In the genomic region with DNA sequence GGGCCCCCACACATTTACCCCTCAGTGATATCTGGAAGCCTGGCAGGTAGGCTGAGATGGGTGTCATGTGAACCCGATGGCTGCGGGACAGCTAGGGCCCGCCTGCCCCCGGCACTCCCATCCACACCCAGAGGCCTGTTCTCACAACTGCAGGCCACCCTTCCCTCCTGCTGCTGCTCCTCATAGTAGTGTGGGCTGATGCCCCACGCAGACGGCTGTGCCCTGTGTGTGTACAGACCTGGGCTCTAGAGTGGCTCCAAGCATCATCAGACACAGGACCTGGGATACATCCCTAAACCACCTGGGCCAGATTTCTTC, we compare ENCODE assay signal across 19 cellular contexts. TPM values are rescaled to one million over a fixed set of nuclear protein-coding genes. Genes with fewer than 3 reads are reported as not detected.
A peak's percentile ranks its signal among the peaks of the same experiment; 100 is the strongest.
DNase-seq lines count a peak whose midpoint lies in the region; ATAC-seq, FAIRE-seq and TF ChIP-seq lines count a peak whose summit lies in the region.
"Had no signal": no experiment of that assay in that cellular context is flagged by ENCODE, and none has a peak within 500 bp of the region (broad histone marks: within the 10 kb centered on the region; RNA-seq: fewer than 3 reads in every experiment).

No MANE protein-coding gene starts in this region.

- no peaks in the 10 kb centered on the region for H3K79me2 ChIP-seq in K562 (ENCODE audit: control insufficient read depth, insufficient read depth, low read length)
- H3K79me2 ChIP-seq in neural progenitor cell (ENCODE audit: low read depth) = no peaks in the 10 kb centered on the region
- H3K79me2 ChIP-seq: hepatocyte, parathyroid adenoma had no signal

- H3K4me1 Mint-ChIP-seq in activated CD8-positive, alpha-beta memory T cell treated with anti-CD3 and anti-CD28 coated beads, Interleukin-2, amount 10 ng/mL, durations not matched to agents 7 days and 5 days = peaks cover 6% of the 10 kb centered on the region
- peaks cover 15% of the 10 kb centered on the region for H3K4me1 Mint-ChIP-seq in neural progenitor cell

- no peaks in the 10 kb centered on the region for H3K27me3 Mint-ChIP-seq in activated CD8-positive, alpha-beta memory T cell treated with anti-CD3 and anti-CD28 coated beads, Interleukin-2, amount 10 ng/mL, durations not matched to agents 7 days and 5 days
- H3K27me3 Mint-ChIP-seq in neural progenitor cell (ENCODE audit: insufficient read depth, low read depth) = peaks cover 7% of the 10 kb centered on the region

- TF ChIP-seq EP300 in K562 (IDR thresholded peaks at IDR 0.05; ENCODE audit: low read length) = no peak

- H3K27me3 ChIP-seq in K562 (ENCODE audit: control insufficient read depth in 2 of 2, insufficient read depth in 2 of 2, low read length in 2 of 2) (peaks cover 0 to 30% of the 10 kb centered on the region in 2 experiments; a peak in 3 of 5 replicates), neural progenitor cell (no peaks in the 10 kb centered on the region)
- H3K27me3 ChIP-seq: hepatocyte had no signal

- H3F3A ChIP-seq in neural progenitor cell (ENCODE audit: low read depth) = peaks cover 4% of the 10 kb centered on the region

- TF ChIP-seq CTCF in D721Med (IDR thresholded peaks at IDR 0.05; ENCODE audit: insufficient read depth, missing control alignments) = no peak
- TF ChIP-seq CTCF in K562 (IDR thresholded peaks at IDR 0.05 in 2 of 3, conservative IDR thresholded peaks at IDR 0.05 in 1 of 3; ENCODE audit: insufficient read depth in 2 of 3, low read depth in 1 of 3, low read length in 3 of 3) = no peak
- no peak for TF ChIP-seq CTCF in neural progenitor cell (IDR thresholded peaks at IDR 0.05)

- H3K9ac ChIP-seq in K562 (ENCODE audit: insufficient read depth in 1 of 2, low read depth in 2 of 2, low read length in 2 of 2) (no peak overlapping the region), neural progenitor cell (no peak overlapping the region)
- H3K9ac ChIP-seq: parathyroid adenoma had no signal

- no TSS peak for BruUV-seq in K562 (replicated peaks; lab: Mats Ljungman, UMichigan)

- DNase-seq in activated CD8-positive, alpha-beta memory T cell treated with anti-CD3 and anti-CD28 coated beads for 24 hours = peak; percentile 44
- no peak for DNase-seq in activated CD8-positive, alpha-beta memory T cell treated with anti-CD3 and anti-CD28 coated beads, Interleukin-2, amount 10 ng/mL, durations not matched to agents 7 days and 5 days
- peak; percentile 8 for DNase-seq in D721Med (ENCODE audit: insufficient read length, low spot score)
- DNase-seq in K562 (ENCODE audit: extremely low read depth in 1 of 4, low spot score in 3 of 4) = no peak
- no peak for DNase-seq in neural progenitor cell (ENCODE audit: low spot score)
- no peak for DNase-seq in NCI-H1417 (lab: John Stamatoyannopoulos, UW)
- no peak for DNase-seq in kidney glomerular epithelial cell (lab: John Stamatoyannopoulos, UW)
- no peak for DNase-seq in iPS-NIHi7 (ENCODE audit: extremely low spot score)
- DNase-seq: activated T-cell treated with anti-CD3 and anti-CD28 coated beads for 4 hours; caudate nucleus; CD8-positive, alpha-beta T cell; effector memory CD8-positive, alpha-beta T cell; EL; KG1; NCI-H1105 had no signal

- H3K4me3 Mint-ChIP-seq in activated CD8-positive, alpha-beta memory T cell treated with anti-CD3 and anti-CD28 coated beads, Interleukin-2, amount 10 ng/mL, durations not matched to agents 7 days and 5 days = no peak overlapping the region
- no peak overlapping the region for H3K4me3 Mint-ChIP-seq in neural progenitor cell
- H3K4me3 Mint-ChIP-seq: CD8-positive, alpha-beta T cell; effector memory CD8-positive, alpha-beta T cell; stimulated activated memory B cell treated with anti-CD40 and anti-IgM and Interleukin-4, amounts not matched to agents 10 μg/mL and 1 μg/mL and 100 μg/mL, for 72 hours had no signal

- H3K36me3 ChIP-seq in K562 (ENCODE audit: control insufficient read depth, insufficient read depth, low read length) (no peaks in the 10 kb centered on the region), neural progenitor cell (no peaks in the 10 kb centered on the region)

- no peak overlapping the region for H3K4me2 ChIP-seq in K562 (ENCODE audit: insufficient read depth, low read length)
- no peak overlapping the region for H3K4me2 ChIP-seq in neural progenitor cell
- H3K4me2 ChIP-seq: hepatocyte had no signal

- 3% methylated on average over 6 of the region's 6 CpGs for WGBS in K562 (ENCODE audit: insufficient coverage, low coverage, missing lambda C conversion rate)

- no peak for TF ChIP-seq RAD21 in K562 (CRISPR knock-in tag; conservative IDR thresholded peaks at IDR 0.05 in 1 of 2, IDR thresholded peaks at IDR 0.05 in 1 of 2)

- POLR2A ChIA-PET in K562 (lab: Yijun Ruan, JAX) = no interaction called here

- H3K9me3 ChIP-seq in K562 (replicated peaks; ENCODE audit: control insufficient read depth, insufficient read depth, low read depth, low read length) (no peaks in the 10 kb centered on the region), neural progenitor cell (ENCODE audit: low read depth) (no peaks in the 10 kb centered on the region)

- no peak overlapping the region for H3K4me3 ChIP-seq in K562
- no peak overlapping the region for H3K4me3 ChIP-seq in neural progenitor cell
- H3K4me3 ChIP-seq: hepatocyte had no signal

- no peak overlapping the region for H3K27ac Mint-ChIP-seq in activated CD8-positive, alpha-beta memory T cell treated with anti-CD3 and anti-CD28 coated beads, Interleukin-2, amount 10 ng/mL, durations not matched to agents 7 days and 5 days
- H3K27ac Mint-ChIP-seq in neural progenitor cell = peak overlapping the region; percentile 92
- H3K27ac Mint-ChIP-seq: CD8-positive, alpha-beta T cell; effector memory CD8-positive, alpha-beta T cell; stimulated activated memory B cell treated with anti-CD40 and anti-IgM and Interleukin-4, amounts not matched to agents 10 μg/mL and 1 μg/mL and 100 μg/mL, for 72 hours had no signal

- in situ Hi-C loops in K562 (cut with MboI) = no loop called here

- H3K9me3 Mint-ChIP-seq in activated CD8-positive, alpha-beta memory T cell treated with anti-CD3 and anti-CD28 coated beads, Interleukin-2, amount 10 ng/mL, durations not matched to agents 7 days and 5 days (ENCODE audit: low read depth) = peaks cover 8% of the 10 kb centered on the region
- H3K9me3 Mint-ChIP-seq in neural progenitor cell = peaks cover 12% of the 10 kb centered on the region

- TF ChIP-seq POLR2A in K562 (conservative IDR thresholded peaks at IDR 0.05) = no peak

- H2AFZ ChIP-seq in K562 (ENCODE audit: low read depth, low read length) (no peak overlapping the region), neural progenitor cell (replicated peaks) (peak overlapping the region; percentile 87)
- H2AFZ ChIP-seq: hepatocyte, parathyroid adenoma had no signal

- FAIRE-seq in D721Med (lab: Jason Lieb, UNC) = no peak
- no peak for FAIRE-seq in K562 (lab: Jason Lieb, UNC)

- no peak for ATAC-seq in activated CD8-positive, alpha-beta memory T cell treated with anti-CD3 and anti-CD28 coated beads, Interleukin-2, amount 10 ng/mL, durations not matched to agents 7 days and 5 days
- ATAC-seq in K562 = peak; percentile 17; the same call in 1 of the 3 replicates
- ATAC-seq: CD8-positive, alpha-beta T cell; effector memory CD8-positive, alpha-beta T cell; stimulated activated memory B cell treated with anti-CD40 and anti-IgM and Interleukin-4, amounts not matched to agents 10 μg/mL and 1 μg/mL and 100 μg/mL, for 72 hours had no signal

- H4K20me1 ChIP-seq in K562 (replicated peaks; ENCODE audit: control insufficient read depth, insufficient read depth, low read length) (peaks cover 3% of the 10 kb centered on the region; the same call in 1 of the 2 replicates), neural progenitor cell (ENCODE audit: low read depth) (no peaks in the 10 kb centered on the region)

- H3K4me1 ChIP-seq in K562 (replicated peaks in 1 of 2; ENCODE audit: control insufficient read depth in 2 of 2, insufficient read depth in 2 of 2, low read length in 2 of 2) = peaks cover 0 to 8% of the 10 kb centered on the region in 2 experiments; a peak in 1 of 5 replicates
- peaks cover 13% of the 10 kb centered on the region for H3K4me1 ChIP-seq in neural progenitor cell
- H3K4me1 ChIP-seq: parathyroid adenoma had no signal

- intact Hi-C loops in K562 (cut with micrococcal nuclease) = no loop called here

- no peaks in the 10 kb centered on the region for H3K36me3 Mint-ChIP-seq in activated CD8-positive, alpha-beta memory T cell treated with anti-CD3 and anti-CD28 coated beads, Interleukin-2, amount 10 ng/mL, durations not matched to agents 7 days and 5 days
- H3K36me3 Mint-ChIP-seq in neural progenitor cell = no peaks in the 10 kb centered on the region
- H3K36me3 Mint-ChIP-seq: CD8-positive, alpha-beta T cell had no signal

- no peaks in the 10 kb centered on the region for H3K9me1 ChIP-seq in K562 (ENCODE audit: control insufficient read depth, insufficient read depth, low read length)

- CTCF ChIA-PET in activated CD8-positive, alpha-beta memory T cell treated with anti-CD3 and anti-CD28 coated beads, Interleukin-2, amount 10 ng/mL, durations not matched to agents 7 days and 5 days (lab: Charles Lee) = no interaction called here
- CTCF ChIA-PET in K562 (lab: Yijun Ruan, JAX; ENCODE audit: low intra/inter-chr PET ratio) = no interaction called here

- H3K27ac ChIP-seq in K562 (ENCODE audit: extremely low read depth, low read depth, low read length) = no peak overlapping the region
- no peak overlapping the region for H3K27ac ChIP-seq in neural progenitor cell
- H3K27ac ChIP-seq: hepatocyte, HL-60, parathyroid adenoma had no signal

RNA-seq across cellular contexts. Expression of a gene that starts 13.0 kb away (rescaled TPM):
- under 1 TPM; 0.09 to 0.15 TPM for total RNA-seq in activated CD8-positive, alpha-beta memory T cell treated with anti-CD3 and anti-CD28 coated beads, Interleukin-2, amount 10 ng/mL, durations not matched to agents 7 days and 5 days
- total RNA-seq in K562 (2011; cell fraction: chromatin; rRNA removed; ENCODE audit: low replicate concordance) = 0.07 and 0.11 TPM in 2 replicates
- 0.13 and 0.17 TPM in 2 replicates for total RNA-seq in K562 (2011; cell fraction: nucleolus; rRNA removed)
- not detected in 2 replicates for total RNA-seq in K562 (2011; cell fraction: nucleoplasm; rRNA removed)
- total RNA-seq in K562 (2014; rRNA removed) (not detected in 2 replicates), K562 (2014; rRNA removed; fragmentation: Illumina TruSeq; extraction: Trizol) (not detected in 2 replicates), K562 (2015; rRNA removed; fragmentation: Illumina TruSeq; extraction: Trizol) (not detected in 2 replicates), K562 (2021) (not detected in 2 replicates), neural progenitor cell (ENCODE audit: low replicate concordance) (3.0 and 10.5 TPM in 2 replicates)
- polyA plus RNA-seq in K562 (2011; rRNA removed) (not detected in 2 replicates), K562 (2014; fragmentation: Illumina TruSeq; extraction: Trizol) (not detected in 2 replicates), K562 (2014; fragmentation: Nextera tagmentation; extraction: Ambion mirVana) (not detected), K562 (2014; rRNA removed) (not detected in 2 replicates)
- polyA plus RNA-seq in K562 (2011; cell fraction: cytosol; rRNA removed) = 0.04 TPM in 1 of 2 replicates, not detected in the other
- polyA plus RNA-seq in K562 (2011; cell fraction: nucleus; rRNA removed) = 0.14 and 0.27 TPM in 2 replicates
- polyA plus RNA-seq in K562 (2012) = 0.03 TPM in 1 of 2 replicates, not detected in the other
- polyA minus RNA-seq in K562 (2011; rRNA and poly(A)+ RNA removed) = not detected in 2 replicates
- not detected in 2 replicates for polyA minus RNA-seq in K562 (2011; cell fraction: cytosol; rRNA and poly(A)+ RNA removed)
- not detected in 2 replicates for polyA minus RNA-seq in K562 (2011; cell fraction: nucleus; rRNA and poly(A)+ RNA removed)

RNA-seq across cellular contexts. Expression of a gene that starts 35.0 kb away (rescaled TPM):
- total RNA-seq in activated CD8-positive, alpha-beta memory T cell treated with anti-CD3 and anti-CD28 coated beads, Interleukin-2, amount 10 ng/mL, durations not matched to agents 7 days and 5 days = 1 to 10 TPM; 1.9 to 6.4 TPM
- total RNA-seq in K562 (2011; cell fraction: chromatin; rRNA removed; ENCODE audit: low replicate concordance) = not detected in 2 replicates
- total RNA-seq in K562 (2011; cell fraction: nucleolus; rRNA removed) = not detected in 2 replicates
- not detected in 2 replicates for total RNA-seq in K562 (2011; cell fraction: nucleoplasm; rRNA removed)
- total RNA-seq in K562 (2014; rRNA removed) (not detected in 2 replicates), K562 (2014; rRNA removed; fragmentation: Illumina TruSeq; extraction: Trizol) (not detected in 2 replicates), K562 (2015; rRNA removed; fragmentation: Illumina TruSeq; extraction: Trizol) (not detected in 2 replicates), K562 (2021) (not detected in 2 replicates), neural progenitor cell (ENCODE audit: low replicate concordance) (not detected in 2 replicates)
- polyA plus RNA-seq in K562 (2011; rRNA removed) (not detected in 2 replicates), K562 (2014; fragmentation: Illumina TruSeq; extraction: Trizol) (not detected in 2 replicates), K562 (2014; fragmentation: Nextera tagmentation; extraction: Ambion mirVana) (not detected), K562 (2014; rRNA removed) (not detected in 2 replicates)
- polyA plus RNA-seq in K562 (2011; cell fraction: cytosol; rRNA removed) = not detected in 2 replicates
- polyA plus RNA-seq in K562 (2011; cell fraction: nucleus; rRNA removed) = not detected in 2 replicates
- polyA plus RNA-seq in K562 (2012) = not detected in 2 replicates
- not detected in 2 replicates for polyA minus RNA-seq in K562 (2011; rRNA and poly(A)+ RNA removed)
- not detected in 2 replicates for polyA minus RNA-seq in K562 (2011; cell fraction: cytosol; rRNA and poly(A)+ RNA removed)
- not detected in 2 replicates for polyA minus RNA-seq in K562 (2011; cell fraction: nucleus; rRNA and poly(A)+ RNA removed)
- total RNA-seq: hepatocyte had no signal
- polyA plus RNA-seq: hepatocyte had no signal

RNA-seq across cellular contexts. Expression of a gene that starts 41.9 kb away (rescaled TPM):
- 10 to 100 TPM; 32.0 to 53.6 TPM for total RNA-seq in activated CD8-positive, alpha-beta memory T cell treated with anti-CD3 and anti-CD28 coated beads, Interleukin-2, amount 10 ng/mL, durations not matched to agents 7 days and 5 days
- total RNA-seq in K562 (2011; cell fraction: chromatin; rRNA removed; ENCODE audit: low replicate concordance) = 0.16 TPM in 1 of 2 replicates, not detected in the other
- total RNA-seq in K562 (2011; cell fraction: nucleolus; rRNA removed) = 0.33 TPM in 1 of 2 replicates, not detected in the other
- not detected in 2 replicates for total RNA-seq in K562 (2011; cell fraction: nucleoplasm; rRNA removed)
- total RNA-seq in K562 (2014; rRNA removed) (not detected in 2 replicates), K562 (2014; rRNA removed; fragmentation: Illumina TruSeq; extraction: Trizol) (not detected in 2 replicates), K562 (2015; rRNA removed; fragmentation: Illumina TruSeq; extraction: Trizol) (not detected in 2 replicates), K562 (2021) (0.18 and 0.42 TPM in 2 replicates), neural progenitor cell (ENCODE audit: low replicate concordance) (2.3 TPM in 1 of 2 replicates, not detected in the other)
- polyA plus RNA-seq in K562 (2011; rRNA removed) (0.04 TPM in 1 of 2 replicates, not detected in the other), K562 (2014; fragmentation: Illumina TruSeq; extraction: Trizol) (not detected in 2 replicates), K562 (2014; fragmentation: Nextera tagmentation; extraction: Ambion mirVana) (not detected), K562 (2014; rRNA removed) (not detected in 2 replicates)
- 0.06 and 0.07 TPM in 2 replicates for polyA plus RNA-seq in K562 (2011; cell fraction: cytosol; rRNA removed)
- polyA plus RNA-seq in K562 (2011; cell fraction: nucleus; rRNA removed) = 0.14 and 0.64 TPM in 2 replicates
- polyA plus RNA-seq in K562 (2012) = 0.08 TPM in 1 of 2 replicates, not detected in the other
- polyA minus RNA-seq in K562 (2011; rRNA and poly(A)+ RNA removed) = not detected in 2 replicates
- 0.76 and 1.8 TPM in 2 replicates for polyA minus RNA-seq in K562 (2011; cell fraction: cytosol; rRNA and poly(A)+ RNA removed)
- 0.40 and 0.89 TPM in 2 replicates for polyA minus RNA-seq in K562 (2011; cell fraction: nucleus; rRNA and poly(A)+ RNA removed)

Comparison
In these comparisons a context has a peak if more than half of its experiments do, and no peak if none do; other contexts are left out.
1. DNase-seq: peak in activated CD8-positive, alpha-beta memory T cell treated with anti-CD3 and anti-CD28 coated beads for 24 hours (single experiment) and D721Med (single experiment); none in activated CD8-positive, alpha-beta memory T cell treated with anti-CD3 and anti-CD28 coated beads, Interleukin-2, amount 10 ng/mL, durations not matched to agents 7 days and 5 days (single experiment), K562 (0 of 4), neural progenitor cell (single experiment), NCI-H1417 (0 of 3), kidney glomerular epithelial cell (single experiment) and iPS-NIHi7 (single experiment).
2. RNA of a gene that starts 41.9 kb away (total RNA-seq): 32.0 to 53.6 TPM in activated CD8-positive, alpha-beta memory T cell treated with anti-CD3 and anti-CD28 coated beads, Interleukin-2, amount 10 ng/mL, durations not matched to agents 7 days and 5 days; 0.16 to 0.42 TPM in K562 and 2.3 TPM in neural progenitor cell; every median in the first group is over 10 times any median in the second.